Comparison of ENCODE assay signal across 2 cellular contexts in genomic region chr4:148065069-148065468, GRCh38.
TF ChIP-seq lines count a peak whose summit lies in the region.

No MANE protein-coding gene starts in this region.

TF ChIP-seq in SK-N-SH treated with all-trans-retinoic acid at 6 μM for 48 hours, 23 proteins besides CTCF, POLR2A, EP300 and RAD21 (continued from another document):
- TF ChIP-seq TSHZ2 (CRISPR knock-in tag; IDR thresholded peaks at IDR 0.05), result no peak
- TF ChIP-seq RARB (CRISPR knock-in tag; IDR thresholded peaks at IDR 0.05), result no peak
- TF ChIP-seq CREB5 (CRISPR knock-in tag; IDR thresholded peaks at IDR 0.05; ENCODE audit: low read depth), result no peak
- no peak for TF ChIP-seq TCF4 (CRISPR knock-in tag; IDR thresholded peaks at IDR 0.05; ENCODE audit: borderline replicate concordance)
- TF ChIP-seq ZNF70 (CRISPR knock-in tag; IDR thresholded peaks at IDR 0.05), result no peak
- TF ChIP-seq ZFP3 (CRISPR knock-in tag; IDR thresholded peaks at IDR 0.05), result no peak
- TF ChIP-seq CSRNP3 (CRISPR knock-in tag; IDR thresholded peaks at IDR 0.05), result no peak
- TF ChIP-seq OSR1 (CRISPR knock-in tag; IDR thresholded peaks at IDR 0.05), result no peak

TF ChIP-seq in SK-N-SH, 30 proteins besides CTCF, POLR2A, EP300 and RAD21 (continued from another document):
- TF ChIP-seq IRF3 (IDR thresholded peaks at IDR 0.05; ENCODE audit: low read depth, low read length), result no peak
- no peak for TF ChIP-seq TEAD4 (IDR thresholded peaks at IDR 0.05; ENCODE audit: borderline replicate concordance, insufficient read depth)
- no peak for TF ChIP-seq RXRA (IDR thresholded peaks at IDR 0.05; ENCODE audit: borderline replicate concordance, low read depth)
- TF ChIP-seq RCOR1 (IDR thresholded peaks at IDR 0.05; ENCODE audit: low read length), result no peak
- TF ChIP-seq NFIC (IDR thresholded peaks at IDR 0.05; ENCODE audit: borderline replicate concordance), result no peak
- TF ChIP-seq MXI1 (IDR thresholded peaks at IDR 0.05; ENCODE audit: low read depth, low read length), result no peak
